ENCODE assay signal across 1 cellular context in genomic region chr17:386145-386876, GRCh38.
TF ChIP-seq lines count a peak whose summit lies in the region.

No MANE protein-coding gene starts in this region.

TF ChIP-seq in HepG2, 621 proteins besides CTCF, POLR2A, EP300 and RAD21 (continued from another document and continues in another):
- peak; percentile 86 for TF ChIP-seq PATZ1 (CRISPR knock-in tag; IDR thresholded peaks at IDR 0.05)
- TF ChIP-seq ZNF598 (CRISPR knock-in tag; IDR thresholded peaks at IDR 0.05; ENCODE audit: borderline replicate concordance), result peak; percentile 44; the same call in 1 of the 2 replicates
- TF ChIP-seq NR2C2 (CRISPR knock-in tag; IDR thresholded peaks at IDR 0.05; ENCODE audit: borderline replicate concordance), result peak; percentile 37; the same call in 1 of the 2 replicates
- TF ChIP-seq SOX6 (IDR thresholded peaks at IDR 0.05), result no peak
- peak; percentile 23; the same call in 1 of the 2 replicates for TF ChIP-seq SOX6 (CRISPR knock-in tag; IDR thresholded peaks at IDR 0.05)
- TF ChIP-seq HIC2 (CRISPR knock-in tag; IDR thresholded peaks at IDR 0.05; ENCODE audit: low read depth), result 0 out of 2 replicates have a peak, but pooled peaks have one; percentile 16
- TF ChIP-seq MXD4 (CRISPR knock-in tag; IDR thresholded peaks at IDR 0.05), result 0 out of 2 replicates have a peak, but pooled peaks have one; percentile 10
- peak; percentile 40 for TF ChIP-seq HNRNPLL (IDR thresholded peaks at IDR 0.05; ENCODE audit: low read depth, low read length, poor library complexity, severe bottlenecking)
- no peak for TF ChIP-seq LCORL (IDR thresholded peaks at IDR 0.05)
- peak; percentile 76 for TF ChIP-seq LCORL (CRISPR knock-in tag; IDR thresholded peaks at IDR 0.05)
- TF ChIP-seq RELA (CRISPR knock-in tag; IDR thresholded peaks at IDR 0.05), result peak; percentile 29; the same call in 1 of the 2 replicates
- 0 out of 2 replicates have a peak, but pooled peaks have one; percentile 61 for TF ChIP-seq THAP8 (CRISPR knock-in tag; IDR thresholded peaks at IDR 0.05; ENCODE audit: borderline replicate concordance)
- TF ChIP-seq SMARCC2 (IDR thresholded peaks at IDR 0.05), result no peak
- TF ChIP-seq ZNF607 (CRISPR knock-in tag; IDR thresholded peaks at IDR 0.05; ENCODE audit: borderline replicate concordance), result peak; percentile 73; the same call in 1 of the 2 replicates
- peak; percentile 19; the same call in 1 of the 2 replicates for TF ChIP-seq REPIN1 (CRISPR knock-in tag; IDR thresholded peaks at IDR 0.05; ENCODE audit: borderline replicate concordance, low read depth)
- peak; percentile 43; the same call in 1 of the 2 replicates for TF ChIP-seq EEA1 (CRISPR knock-in tag; IDR thresholded peaks at IDR 0.05; ENCODE audit: borderline replicate concordance)
- TF ChIP-seq HMGXB4 (CRISPR knock-in tag; IDR thresholded peaks at IDR 0.05; ENCODE audit: borderline replicate concordance in 1 of 2, low read depth in 1 of 2), result peak; percentile 64 to 69; a peak in 1 of 4 replicates
- 0 out of 2 replicates have a peak, but pooled peaks have one; percentile 27 for TF ChIP-seq ZNF710 (CRISPR knock-in tag; IDR thresholded peaks at IDR 0.05; ENCODE audit: borderline replicate concordance)
- peak; percentile 40 for TF ChIP-seq SKI (IDR thresholded peaks at IDR 0.05; ENCODE audit: partially characterized antibody)
- TF ChIP-seq YY1 (IDR thresholded peaks at IDR 0.05; ENCODE audit: insufficient read depth, insufficient replicate concordance, low read depth, low read length), result peak; percentile 72
- peak; percentile 19 for TF ChIP-seq RARA (CRISPR knock-in tag; IDR thresholded peaks at IDR 0.05)
- TF ChIP-seq SCMH1 (CRISPR knock-in tag; IDR thresholded peaks at IDR 0.05; ENCODE audit: borderline replicate concordance), result no peak
- TF ChIP-seq ZNF264 (CRISPR knock-in tag; IDR thresholded peaks at IDR 0.05), result no peak
- TF ChIP-seq ZMYM2 (CRISPR knock-in tag; IDR thresholded peaks at IDR 0.05), result peak; percentile 47; the same call in 1 of the 2 replicates
- TF ChIP-seq ZNF777 (CRISPR knock-in tag; IDR thresholded peaks at IDR 0.05), result peak; percentile 93
- peak; percentile 66 for TF ChIP-seq PHF21A (CRISPR knock-in tag; IDR thresholded peaks at IDR 0.05)
- 0 out of 2 replicates have a peak, but pooled peaks have one; percentile 32 for TF ChIP-seq ZNF879 (CRISPR knock-in tag; IDR thresholded peaks at IDR 0.05)
- no peak for TF ChIP-seq ZNF841 (CRISPR knock-in tag; IDR thresholded peaks at IDR 0.05; ENCODE audit: borderline replicate concordance)
- TF ChIP-seq NONO (IDR thresholded peaks at IDR 0.05), result no peak
- TF ChIP-seq NONO (CRISPR knock-in tag; conservative IDR thresholded peaks at IDR 0.05), result peak; percentile 84; the same call in 1 of the 2 replicates
- TF ChIP-seq KIAA2018 (CRISPR knock-in tag; IDR thresholded peaks at IDR 0.05; ENCODE audit: borderline replicate concordance), result no peak
- TF ChIP-seq ZNF562 (CRISPR knock-in tag; IDR thresholded peaks at IDR 0.05; ENCODE audit: borderline replicate concordance), result no peak
- peak; percentile 25; the same call in 1 of the 2 replicates for TF ChIP-seq ZNF768 (CRISPR knock-in tag; IDR thresholded peaks at IDR 0.05)
- TF ChIP-seq HOXA3 (CRISPR knock-in tag; IDR thresholded peaks at IDR 0.05), result peak; percentile 63
- TF ChIP-seq MAX (IDR thresholded peaks at IDR 0.05), result peak; percentile 45
- peak; percentile 53; the same call in 1 of the 2 replicates for TF ChIP-seq ZBED4 (CRISPR knock-in tag; IDR thresholded peaks at IDR 0.05; ENCODE audit: borderline replicate concordance)
- TF ChIP-seq ZNF282 (IDR thresholded peaks at IDR 0.05; ENCODE audit: partially characterized antibody), result no peak
- TF ChIP-seq STAG1 (CRISPR knock-in tag; IDR thresholded peaks at IDR 0.05), result peak; percentile 74
- TF ChIP-seq ZNF740 (CRISPR knock-in tag; IDR thresholded peaks at IDR 0.05), result 0 out of 2 replicates have a peak, but pooled peaks have one; percentile 15
